In genomic region chr7:17929647-17930395, GRCh38 we compare ENCODE assay signal across 23 cellular contexts.
"Had no signal": no experiment of that assay in that cellular context is flagged by ENCODE, and none has a peak within 500 bp of the region (broad histone marks: within the 10 kb centered on the region; RNA-seq: fewer than 3 reads in every experiment).

No MANE protein-coding gene starts in this region.

- DNase-seq: activated CD4-positive, alpha-beta T cell treated with anti-CD3 and anti-CD28 coated beads for 1 hour; activated CD4-positive, alpha-beta T cell treated with anti-CD3 and anti-CD28 coated beads, Interleukin-2, amount 50 U/mL, for 4 hours; activated naive CD4-positive, alpha-beta T cell treated with Interleukin-2 at 50 U/mL for 16 hours; anterior cingulate cortex; brain microvascular endothelial cell; central memory CD4-positive, alpha-beta T cell; dermis blood vessel endothelial cell; effector CD8-positive, alpha-beta T cell; erythroblast; foreskin fibroblast; heart right ventricle; lower lobe of right lung; mesendoderm; mucosa of descending colon; nephron progenitor cell; stimulated activated CD4-positive, alpha-beta T cell treated with anti-CD3 and anti-CD28 coated beads, Interleukin-15, amount 100 ng/mL, for 24 hours; stimulated activated naive CD4-positive, alpha-beta T cell; substantia nigra; T-helper 1 cell; thyroid gland; upper lobe of right lung had no signal

- H3K4me2 ChIP-seq: smooth muscle cell had no signal

- H3K27me3 ChIP-seq: brain microvascular endothelial cell, heart right ventricle, thyroid gland, upper lobe of right lung had no signal

- H3K4me3 Mint-ChIP-seq: nephron progenitor cell had no signal

- H3K36me3 ChIP-seq: brain microvascular endothelial cell, heart right ventricle, lower lobe of right lung, thyroid gland, upper lobe of right lung had no signal

- H3K27ac ChIP-seq: brain microvascular endothelial cell, heart right ventricle, lower lobe of right lung, thyroid gland, upper lobe of right lung had no signal

- H3K9me3 ChIP-seq: heart right ventricle, lower lobe of right lung, mucosa of descending colon, thyroid gland, upper lobe of right lung had no signal

- H3K9me3 Mint-ChIP-seq: nephron progenitor cell had no signal

- FAIRE-seq: keratinocyte had no signal

- H3K4me3 ChIP-seq: heart right ventricle, lower lobe of right lung, mucosa of descending colon, smooth muscle cell, thyroid gland, upper lobe of right lung had no signal

- ATAC-seq: lower lobe of right lung, mucosa of descending colon, upper lobe of right lung had no signal
